Comparison of ENCODE assay signal across 8 cellular contexts in the genomic region with DNA sequence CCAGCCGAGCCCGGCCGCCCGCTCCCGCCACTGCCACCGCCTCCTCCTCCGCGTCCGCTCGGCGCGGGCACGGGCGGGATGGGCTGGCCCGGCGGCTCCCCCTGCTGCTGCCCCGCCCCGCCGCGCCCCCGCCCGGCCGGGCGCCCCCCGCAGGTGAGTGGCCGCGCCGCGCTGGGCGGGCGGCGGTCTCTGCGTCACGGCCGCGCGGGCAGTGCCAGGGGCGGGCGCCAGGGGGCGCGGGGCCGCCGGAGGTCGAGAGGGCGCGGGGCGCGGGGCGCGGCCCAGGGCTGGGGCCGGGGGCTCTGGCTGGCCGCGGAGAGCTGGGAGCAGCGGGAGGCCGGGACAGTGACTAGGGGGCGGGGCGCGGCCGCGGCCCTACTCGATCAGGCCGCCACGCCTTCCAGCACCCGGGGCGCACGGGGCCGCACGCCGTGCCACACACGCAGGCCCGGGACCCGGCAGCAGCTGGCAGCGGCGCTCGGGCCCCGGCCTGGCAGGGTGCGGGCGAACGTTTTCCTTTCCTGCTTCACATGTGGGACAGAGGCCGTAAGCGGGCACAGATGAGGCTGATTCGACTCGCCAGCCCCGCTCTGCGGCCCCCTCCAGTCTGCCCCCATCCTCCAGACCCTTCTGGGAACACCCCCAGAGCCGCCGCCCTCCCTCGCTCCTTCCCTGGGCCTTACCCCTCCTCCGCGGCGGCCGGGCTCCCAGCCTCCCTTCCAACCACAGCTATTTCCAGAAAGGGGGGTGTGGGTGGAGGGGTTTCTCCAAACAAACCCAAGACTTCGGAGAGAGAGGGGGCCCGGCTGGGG. TPM values are rescaled to one million over a fixed set of nuclear protein-coding genes. Genes with fewer than 3 reads are reported as not detected.
DNase-seq lines count a peak whose midpoint lies in the region; ATAC-seq and TF ChIP-seq lines count a peak whose summit lies in the region.

No MANE protein-coding gene starts in this region.

- ATAC-seq in GM21786 (IDR thresholded peaks at IDR 0.05; ENCODE audit: unreplicated experiment) = peak; percentile 80
- ATAC-seq in HG03378 (IDR thresholded peaks at IDR 0.05; ENCODE audit: unreplicated experiment) = no peak

- WGBS in mammary epithelial cell (ENCODE audit: low coverage, missing lambda C conversion rate) = no CpG with 5 or more reads among the region's 94 CpGs

- peaks cover 22% of the 10 kb centered on the region for H3K79me2 ChIP-seq in mammary epithelial cell (ENCODE audit: insufficient read depth, low read length)

- H3K36me3 ChIP-seq in WERI-Rb-1 = no peaks in the 10 kb centered on the region
- H3K36me3 ChIP-seq in mammary epithelial cell (ENCODE audit: insufficient read depth, low read length) = no peaks in the 10 kb centered on the region

- CTCF ChIA-PET in mammary epithelial cell (lab: Charles Lee; ENCODE audit: low non-redundant PET) = no interaction called here

- no peaks in the 10 kb centered on the region for H3K27me3 ChIP-seq in WERI-Rb-1 (ENCODE audit: insufficient read depth, low read depth, severe bottlenecking)
- no peaks in the 10 kb centered on the region for H3K27me3 ChIP-seq in mammary epithelial cell (ENCODE audit: insufficient read depth, low read length)

- no peaks in the 10 kb centered on the region for H4K20me1 ChIP-seq in mammary epithelial cell (ENCODE audit: insufficient read depth, low read length)

- H3K4me2 ChIP-seq in mammary epithelial cell (ENCODE audit: insufficient read depth, low read depth, low read length) = peak overlapping the region; percentile 96

- H3K4me1 ChIP-seq in mammary epithelial cell (ENCODE audit: insufficient read depth, low read length) = peaks cover 67% of the 10 kb centered on the region

- DNase-seq in Daoy (ENCODE audit: low read depth) (peak; percentile 73), M059J (ENCODE audit: low read depth) (peak; percentile 80), WERI-Rb-1 (peak; percentile 52), mammary epithelial cell (no peak), islet precursor cell (peak; percentile 89)
- DNase-seq in stimulated activated CD4-positive, alpha-beta T cell treated with anti-CD3 and anti-CD28 coated beads, Interleukin-12 subunit alpha, Interleukin-12 subunit beta, amount 100 ng/mL, for 48 hours (ENCODE audit: low read depth in 2 of 3, low spot score in 1 of 3) = peak in 2 of 3 donors; percentile 36 to 49

- H2AFZ ChIP-seq in mammary epithelial cell (ENCODE audit: low read depth, low read length) = peak overlapping the region; percentile 84

- no TSS peak for BruUV-seq in mammary epithelial cell (replicated peaks; lab: Mats Ljungman, UMichigan)

- in situ Hi-C loops in mammary epithelial cell (cut with MboI; ENCODE audit: low sequenced_read_pairs in 2 of 2) = no loop called here

- dilution Hi-C loops in mammary epithelial cell (cut with HindIII; ENCODE audit: low sequenced_read_pairs) = no loop called here

- H3K9me3 ChIP-seq in WERI-Rb-1 (ENCODE audit: severe bottlenecking) (no peaks in the 10 kb centered on the region), mammary epithelial cell (replicated peaks; ENCODE audit: insufficient read depth, low read length) (no peaks in the 10 kb centered on the region)

- no peak overlapping the region for H3K9ac ChIP-seq in mammary epithelial cell (ENCODE audit: insufficient read depth, low read length)

- H3K27ac ChIP-seq in WERI-Rb-1 (peak overlapping the region; percentile 22), mammary epithelial cell (ENCODE audit: insufficient read depth, low read depth, low read length) (peak overlapping the region; percentile 11)

- intact Hi-C loops in mammary epithelial cell (cut with micrococcal nuclease) = no loop called here

- TF ChIP-seq CTCF in WERI-Rb-1 (IDR thresholded peaks at IDR 0.05; ENCODE audit: low read depth, low read length) = peak; percentile 28; the same call in 1 of the 2 replicates
- TF ChIP-seq CTCF in mammary epithelial cell (conservative IDR thresholded peaks at IDR 0.05 in 1 of 2, IDR thresholded peaks at IDR 0.05 in 1 of 2; ENCODE audit: extremely low read depth in 1 of 2, insufficient read depth in 1 of 2, low read depth in 1 of 2, low read length in 2 of 2) = no peak

- H3K4me3 ChIP-seq in WERI-Rb-1 (ENCODE audit: low read depth, low read length) (peak overlapping the region; percentile 64), mammary epithelial cell (replicated peaks in 1 of 3; ENCODE audit: insufficient read depth in 1 of 3, low read depth in 2 of 3, low read length in 3 of 3) (peak overlapping the region in 2 of 3 experiments; percentile 56 to 70)

RNA-seq across cellular contexts. Expression of gene TNS2, which starts 2.4 kb away (rescaled TPM):
- total RNA-seq in Daoy (2014; rRNA removed; shearing (Covaris generic)) = 7.0 and 8.2 TPM in 2 replicates
- 31.1 and 39.9 TPM in 2 replicates for total RNA-seq in M059J (2014; rRNA removed; shearing (Covaris generic))
- 1 to 10 TPM; 3.7 to 4.2 TPM for total RNA-seq in mammary epithelial cell
- 6.6 TPM for polyA plus RNA-seq in mammary epithelial cell
- 16.7 TPM for polyA minus RNA-seq in mammary epithelial cell

RNA-seq across cellular contexts. Expression of gene SPRYD3, which starts 31.8 kb away (rescaled TPM):
- total RNA-seq in Daoy (2014; rRNA removed; shearing (Covaris generic)) = 22.2 and 23.8 TPM in 2 replicates
- 11.2 and 15.4 TPM in 2 replicates for total RNA-seq in M059J (2014; rRNA removed; shearing (Covaris generic))
- 10 to 100 TPM; 30.0 to 39.4 TPM for total RNA-seq in mammary epithelial cell
- polyA plus RNA-seq in mammary epithelial cell = 28.0 TPM
- polyA minus RNA-seq in mammary epithelial cell = 85.5 TPM

RNA-seq across cellular contexts. Expression of gene EIF4B, which starts 41.2 kb away (rescaled TPM):
- total RNA-seq in Daoy (2014; rRNA removed; shearing (Covaris generic)) = 650 and 689 TPM in 2 replicates
- total RNA-seq in M059J (2014; rRNA removed; shearing (Covaris generic)) = 248 and 279 TPM in 2 replicates
- total RNA-seq in mammary epithelial cell = 100 to 1,000 TPM; 350 to 850 TPM
- 312 TPM for polyA plus RNA-seq in mammary epithelial cell
- polyA minus RNA-seq in mammary epithelial cell = 610 TPM

RNA-seq across cellular contexts. Expression of gene IGFBP6, which starts 50.0 kb away (rescaled TPM):
- 53.5 and 68.5 TPM in 2 replicates for total RNA-seq in Daoy (2014; rRNA removed; shearing (Covaris generic))
- 318 and 394 TPM in 2 replicates for total RNA-seq in M059J (2014; rRNA removed; shearing (Covaris generic))
- total RNA-seq in mammary epithelial cell = 100 to 1,000 TPM in 1 of 2 donors, 10 to 100 TPM in 1; 47.7 to 125 TPM
- 291 TPM for polyA plus RNA-seq in mammary epithelial cell
- polyA minus RNA-seq in mammary epithelial cell = 208 TPM

RNA-seq across cellular contexts. Expression of gene SOAT2, which starts 55.9 kb away (rescaled TPM):
- not detected in 2 replicates for total RNA-seq in Daoy (2014; rRNA removed; shearing (Covaris generic))
- 0.22 TPM in 1 of 2 replicates, not detected in the other for total RNA-seq in M059J (2014; rRNA removed; shearing (Covaris generic))
- total RNA-seq in mammary epithelial cell = under 1 TPM in 1 of 2 donors, not detected in 1; 0.16 TPM
- polyA plus RNA-seq in mammary epithelial cell = 0.29 TPM
- not detected for polyA minus RNA-seq in mammary epithelial cell
